In the genomic region with DNA sequence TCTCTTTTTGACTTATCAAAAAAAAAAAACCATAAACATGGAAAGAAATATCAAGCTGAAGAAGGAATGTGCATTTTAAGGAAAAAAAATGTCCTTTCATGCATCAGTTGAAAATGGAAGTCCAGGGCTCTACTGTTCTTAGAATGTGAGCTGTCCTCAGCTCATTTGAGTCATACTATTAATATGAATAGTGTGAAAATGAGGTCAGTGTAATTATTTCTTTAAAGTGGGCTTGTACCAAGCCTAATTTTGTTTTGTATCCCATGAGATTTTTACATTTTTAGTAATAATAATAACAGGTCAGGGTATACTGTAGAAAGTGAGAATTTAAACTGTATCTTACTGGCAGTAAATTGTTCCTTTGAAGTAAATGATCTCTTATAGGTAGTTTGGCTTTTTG, we compare ENCODE assay signal across 1 cellular context.
TF ChIP-seq lines count a peak whose summit lies in the region.

No MANE protein-coding gene starts in this region.

TF ChIP-seq in GM12878, 131 proteins besides CTCF, POLR2A, EP300 and RAD21 (continued from another document and continues in another):
- TF ChIP-seq, protein P1, sequence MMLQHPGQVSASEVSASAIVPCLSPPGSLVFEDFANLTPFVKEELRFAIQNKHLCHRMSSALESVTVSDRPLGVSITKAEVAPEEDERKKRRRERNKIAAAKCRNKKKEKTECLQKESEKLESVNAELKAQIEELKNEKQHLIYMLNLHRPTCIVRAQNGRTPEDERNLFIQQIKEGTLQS (IDR thresholded peaks at IDR 0.05; ENCODE audit: borderline replicate concordance, extremely low read depth, low read depth, low read length) = no peak
- TF ChIP-seq RB1 (IDR thresholded peaks at IDR 0.05; ENCODE audit: borderline replicate concordance) = no peak; the same call in 1 of the 2 replicates
- TF ChIP-seq, protein P2, sequence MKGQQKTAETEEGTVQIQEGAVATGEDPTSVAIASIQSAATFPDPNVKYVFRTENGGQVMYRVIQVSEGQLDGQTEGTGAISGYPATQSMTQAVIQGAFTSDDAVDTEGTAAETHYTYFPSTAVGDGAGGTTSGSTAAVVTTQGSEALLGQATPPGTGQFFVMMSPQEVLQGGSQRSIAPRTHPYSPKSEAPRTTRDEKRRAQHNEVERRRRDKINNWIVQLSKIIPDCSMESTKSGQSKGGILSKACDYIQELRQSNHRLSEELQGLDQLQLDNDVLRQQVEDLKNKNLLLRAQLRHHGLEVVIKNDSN (IDR thresholded peaks at IDR 0.05; ENCODE audit: borderline replicate concordance, extremely low read length, insufficient read depth, low read depth, low read length) = no peak
- TF ChIP-seq SMARCA5 (IDR thresholded peaks at IDR 0.05) = no peak
- TF ChIP-seq SMAD1 (IDR thresholded peaks at IDR 0.05; ENCODE audit: low read depth, partially characterized antibody) = no peak
- TF ChIP-seq, protein P3, sequence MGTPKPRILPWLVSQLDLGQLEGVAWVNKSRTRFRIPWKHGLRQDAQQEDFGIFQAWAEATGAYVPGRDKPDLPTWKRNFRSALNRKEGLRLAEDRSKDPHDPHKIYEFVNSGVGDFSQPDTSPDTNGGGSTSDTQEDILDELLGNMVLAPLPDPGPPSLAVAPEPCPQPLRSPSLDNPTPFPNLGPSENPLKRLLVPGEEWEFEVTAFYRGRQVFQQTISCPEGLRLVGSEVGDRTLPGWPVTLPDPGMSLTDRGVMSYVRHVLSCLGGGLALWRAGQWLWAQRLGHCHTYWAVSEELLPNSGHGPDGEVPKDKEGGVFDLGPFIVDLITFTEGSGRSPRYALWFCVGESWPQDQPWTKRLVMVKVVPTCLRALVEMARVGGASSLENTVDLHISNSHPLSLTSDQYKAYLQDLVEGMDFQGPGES (IDR thresholded peaks at IDR 0.05) = no peak
- TF ChIP-seq TBL1XR1 (IDR thresholded peaks at IDR 0.05; ENCODE audit: low read depth, low read length) = no peak
- TF ChIP-seq BCL11A (IDR thresholded peaks at IDR 0.05; ENCODE audit: low read depth, low read length) = peak; percentile 92
- no peak for TF ChIP-seq CEBPZ (IDR thresholded peaks at IDR 0.05; ENCODE audit: low read depth, low read length)
- TF ChIP-seq POU2F2 (IDR thresholded peaks at IDR 0.05; ENCODE audit: borderline replicate concordance, low read depth, low read length) = no peak
- TF ChIP-seq ZNF217 (IDR thresholded peaks at IDR 0.05) = peak; percentile 70
- TF ChIP-seq CBFB (IDR thresholded peaks at IDR 0.05; ENCODE audit: low read depth) = no peak
- no peak for TF ChIP-seq BRCA1 (IDR thresholded peaks at IDR 0.05; ENCODE audit: low read depth, low read length)
- no peak for TF ChIP-seq YBX1 (IDR thresholded peaks at IDR 0.05)
- TF ChIP-seq, protein P4, sequence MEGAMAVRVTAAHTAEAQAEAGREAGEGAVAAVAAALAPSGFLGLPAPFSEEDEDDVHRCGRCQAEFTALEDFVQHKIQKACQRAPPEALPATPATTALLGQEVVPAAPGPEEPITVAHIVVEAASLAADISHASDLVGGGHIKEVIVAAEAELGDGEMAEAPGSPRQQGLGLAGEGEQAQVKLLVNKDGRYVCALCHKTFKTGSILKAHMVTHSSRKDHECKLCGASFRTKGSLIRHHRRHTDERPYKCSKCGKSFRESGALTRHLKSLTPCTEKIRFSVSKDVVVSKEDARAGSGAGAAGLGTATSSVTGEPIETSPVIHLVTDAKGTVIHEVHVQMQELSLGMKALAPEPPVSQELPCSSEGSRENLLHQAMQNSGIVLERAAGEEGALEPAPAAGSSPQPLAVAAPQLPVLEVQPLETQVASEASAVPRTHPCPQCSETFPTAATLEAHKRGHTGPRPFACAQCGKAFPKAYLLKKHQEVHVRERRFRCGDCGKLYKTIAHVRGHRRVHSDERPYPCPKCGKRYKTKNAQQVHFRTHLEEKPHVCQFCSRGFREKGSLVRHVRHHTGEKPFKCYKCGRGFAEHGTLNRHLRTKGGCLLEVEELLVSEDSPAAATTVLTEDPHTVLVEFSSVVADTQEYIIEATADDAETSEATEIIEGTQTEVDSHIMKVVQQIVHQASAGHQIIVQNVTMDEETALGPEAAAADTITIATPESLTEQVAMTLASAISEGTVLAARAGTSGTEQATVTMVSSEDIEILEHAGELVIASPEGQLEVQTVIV (IDR thresholded peaks at IDR 0.05; ENCODE audit: borderline replicate concordance, partially characterized antibody) = no peak
- no peak for TF ChIP-seq EZH2 (IDR thresholded peaks at IDR 0.05; ENCODE audit: borderline replicate concordance, control insufficient read depth, low read depth, low read length)
- TF ChIP-seq E2F8 (IDR thresholded peaks at IDR 0.05; ENCODE audit: low read depth, partially characterized antibody) = no peak
- TF ChIP-seq CBX3 (IDR thresholded peaks at IDR 0.05; ENCODE audit: borderline replicate concordance, low read depth) = no peak
- no peak for TF ChIP-seq MLLT1 (IDR thresholded peaks at IDR 0.05)
- no peak for TF ChIP-seq RELA (IDR thresholded peaks at IDR 0.05; ENCODE audit: borderline replicate concordance, partially characterized antibody)
- TF ChIP-seq ATF7 (IDR thresholded peaks at IDR 0.05; ENCODE audit: low read depth) = peak; percentile 94
- TF ChIP-seq SUZ12 (IDR thresholded peaks at IDR 0.05; ENCODE audit: unreplicated experiment) = no peak
- TF ChIP-seq GATAD2B (conservative IDR thresholded peaks at IDR 0.05; ENCODE audit: low read depth) = no peak
- TF ChIP-seq MYC (IDR thresholded peaks at IDR 0.05; ENCODE audit: insufficient read depth, insufficient read length, insufficient replicate concordance, low read length, severe bottlenecking) = no peak
- TF ChIP-seq ZNF24 (IDR thresholded peaks at IDR 0.05) = 0 out of 2 replicates have a peak, but pooled peaks have one; percentile 42
- TF ChIP-seq RBBP5 (conservative IDR thresholded peaks at IDR 0.05) = no peak
- TF ChIP-seq ZBTB11 (CRISPR knock-in tag; IDR thresholded peaks at IDR 0.05) = no peak
- peak; percentile 65 for TF ChIP-seq MTA3 (IDR thresholded peaks at IDR 0.05; ENCODE audit: borderline replicate concordance, low read length)
- TF ChIP-seq, protein P5, sequence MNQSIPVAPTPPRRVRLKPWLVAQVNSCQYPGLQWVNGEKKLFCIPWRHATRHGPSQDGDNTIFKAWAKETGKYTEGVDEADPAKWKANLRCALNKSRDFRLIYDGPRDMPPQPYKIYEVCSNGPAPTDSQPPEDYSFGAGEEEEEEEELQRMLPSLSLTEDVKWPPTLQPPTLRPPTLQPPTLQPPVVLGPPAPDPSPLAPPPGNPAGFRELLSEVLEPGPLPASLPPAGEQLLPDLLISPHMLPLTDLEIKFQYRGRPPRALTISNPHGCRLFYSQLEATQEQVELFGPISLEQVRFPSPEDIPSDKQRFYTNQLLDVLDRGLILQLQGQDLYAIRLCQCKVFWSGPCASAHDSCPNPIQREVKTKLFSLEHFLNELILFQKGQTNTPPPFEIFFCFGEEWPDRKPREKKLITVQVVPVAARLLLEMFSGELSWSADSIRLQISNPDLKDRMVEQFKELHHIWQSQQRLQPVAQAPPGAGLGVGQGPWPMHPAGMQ (IDR thresholded peaks at IDR 0.05; ENCODE audit: borderline replicate concordance) = no peak
- no peak for TF ChIP-seq HDAC6 (IDR thresholded peaks at IDR 0.05; ENCODE audit: unreplicated experiment)
- no peak for TF ChIP-seq STAT1 (conservative IDR thresholded peaks at IDR 0.05)
- TF ChIP-seq TCF7 (IDR thresholded peaks at IDR 0.05; ENCODE audit: borderline replicate concordance) = peak; percentile 96
- no peak for TF ChIP-seq POLR2AphosphoS5 (IDR thresholded peaks at IDR 0.05; ENCODE audit: low read length)
- no peak for TF ChIP-seq ZZZ3 (IDR thresholded peaks at IDR 0.05; ENCODE audit: control insufficient read depth, insufficient read length, low read depth)
- no peak for TF ChIP-seq CHD4 (IDR thresholded peaks at IDR 0.05)
- peak; percentile 94; the same call in 1 of the 2 replicates for TF ChIP-seq FOXM1 (IDR thresholded peaks at IDR 0.05; ENCODE audit: low read depth, low read length)
- TF ChIP-seq IKZF1 (conservative IDR thresholded peaks at IDR 0.05) = peak; percentile 47; the same call in 1 of the 2 replicates
- no peak for TF ChIP-seq RAD51 (IDR thresholded peaks at IDR 0.05)
